ENCODE assay signal across 24 cellular contexts in genomic region chr1:113617438-113618141, GRCh38.
DNase-seq lines count a peak whose midpoint lies in the region; ATAC-seq, FAIRE-seq and TF ChIP-seq lines count a peak whose summit lies in the region.
"Had no signal": no experiment of that assay in that cellular context is flagged by ENCODE, and none has a peak within 500 bp of the region (broad histone marks: within the 10 kb centered on the region; RNA-seq: fewer than 3 reads in every experiment).

No MANE protein-coding gene starts in this region.

- in situ Hi-C loops in ACHN (cut with HindIII; ENCODE audit: low pct_ligation_motif_present, low pct_unique_long_range_greater_than_20kb, low sequenced_read_pairs) (no loop called here), HAP-1 (cut with MboI; ENCODE audit: low sequenced_read_pairs) (no loop called here)

- peak; percentile 58 for FAIRE-seq in kidney (lab: Jason Lieb, UNC)
- FAIRE-seq: endometrium, GM12892 had no signal

- H3K27ac ChIP-seq in kidney (ENCODE audit: low read depth in 2 of 2, low read length in 2 of 2), result no peak overlapping the region
- H3K27ac ChIP-seq: coronary artery, HL-60, neutrophil, suprapubic skin, VCaP had no signal

- H3K4me3 Mint-ChIP-seq in brain, result peak overlapping the region in 1 of 5 experiments; percentile 41
- H3K4me3 Mint-ChIP-seq: activated CD4-positive, alpha-beta memory T cell treated with anti-CD3 and anti-CD28 coated beads for 36 hours had no signal

- peaks cover 0 to 5% (median 0%) of the 10 kb centered on the region in 5 experiments for H3K9me3 Mint-ChIP-seq in brain
- H3K9me3 Mint-ChIP-seq: activated CD4-positive, alpha-beta memory T cell treated with anti-CD3 and anti-CD28 coated beads for 36 hours had no signal

- 0 out of 2 replicates have a peak, but pooled peaks cover 2% of the 10 kb centered on the region for H3K27me3 ChIP-seq in HAP-1 (ENCODE audit: low read depth)
- H3K27me3 ChIP-seq: neutrophil, suprapubic skin had no signal

- DNase-seq in ACHN, result peak; percentile 2
- DNase-seq in HPDE6-E6E7 (ENCODE audit: extremely low spot score), result peak; percentile 5
- no peak for DNase-seq in kidney
- DNase-seq in HAP-1 (ENCODE audit: low spot score in 2 of 2), result no peak
- no peak for DNase-seq in GM19240 (ENCODE audit: insufficient read length, low spot score)
- DNase-seq in NCI-H82 treated with DMSO at 0.1 percent for 48 hours (lab: John Stamatoyannopoulos, UW; ENCODE audit: unreplicated experiment), result no peak
- DNase-seq: activated CD4-positive, alpha-beta memory T cell treated with anti-CD3 and anti-CD28 coated beads for 36 hours; activated naive CD4-positive, alpha-beta T cell; activated T-cell treated with anti-CD3 and anti-CD28 coated beads, Interleukin-2, amount 50 U/mL, for 1 hour; left cardiac atrium; NCI-H2029 treated with DMSO at 0.1 percent for 48 hours; NCI-H510A; retina; stimulated activated CD4-positive, alpha-beta T cell treated with anti-CD3 and anti-CD28 coated beads, Interleukin-12 subunit alpha, Interleukin-12 subunit beta, amount 100 ng/mL, for 4 hours; stimulated activated CD8-positive, alpha-beta memory T cell treated with anti-CD3 and anti-CD28 coated beads, Interleukin-4, amount 100 ng/mL, for 48 hours had no signal

- H3K36me3 Mint-ChIP-seq in brain, result peaks cover 35% of the 10 kb centered on the region

- intact Hi-C loops in kidney (cut with DNase I), result no loop called here

- no peak overlapping the region for H3K9ac ChIP-seq in kidney (ENCODE audit: low read length in 2 of 2)

- H3K27me3 Mint-ChIP-seq in brain, result no peaks in the 10 kb centered on the region
- H3K27me3 Mint-ChIP-seq: activated CD4-positive, alpha-beta memory T cell treated with anti-CD3 and anti-CD28 coated beads for 36 hours had no signal

- H3K9me3 ChIP-seq in kidney (ENCODE audit: control insufficient read depth in 1 of 2, low read length in 2 of 2) (no peaks in the 10 kb centered on the region), HAP-1 (no peaks in the 10 kb centered on the region)
- H3K9me3 ChIP-seq: neutrophil, suprapubic skin had no signal

- peaks cover 29% of the 10 kb centered on the region for H3K4me1 Mint-ChIP-seq in brain

- H3K4me3 ChIP-seq in kidney (ENCODE audit: low read length in 2 of 2) (no peak overlapping the region), HAP-1 (no peak overlapping the region)
- H3K4me3 ChIP-seq: coronary artery, suprapubic skin had no signal

- peak overlapping the region in 3 of 5 experiments; percentile 74 to 84 (median 84) for H3K27ac Mint-ChIP-seq in brain
- H3K27ac Mint-ChIP-seq: activated CD4-positive, alpha-beta memory T cell treated with anti-CD3 and anti-CD28 coated beads for 36 hours had no signal

- H3K36me3 ChIP-seq in kidney (ENCODE audit: control insufficient read depth in 1 of 2, insufficient read depth in 2 of 2, low read length in 2 of 2) (no peaks in the 10 kb centered on the region), HAP-1 (replicated peaks) (no peaks in the 10 kb centered on the region)
- H3K36me3 ChIP-seq: neutrophil had no signal

- TF ChIP-seq CTCF in brain (conservative IDR thresholded peaks at IDR 0.05) (no peak), kidney (IDR thresholded peaks at IDR 0.05; ENCODE audit: borderline replicate concordance, extremely low read depth, insufficient read depth) (no peak)

- H3K4me1 ChIP-seq in kidney (ENCODE audit: control insufficient read depth in 1 of 2, insufficient read depth in 1 of 2, low read depth in 1 of 2, low read length in 2 of 2) (peaks cover 0 to 5% of the 10 kb centered on the region in 2 donors), HAP-1 (peaks cover 23% of the 10 kb centered on the region)
- H3K4me1 ChIP-seq: suprapubic skin had no signal

- no peak for ATAC-seq in HG02852 (IDR thresholded peaks at IDR 0.05; ENCODE audit: unreplicated experiment)
- ATAC-seq: left cardiac atrium had no signal

Comparison
In these comparisons a context has a peak if more than half of its experiments do, and no peak if none do; other contexts are left out.
1. DNase-seq: peak in ACHN (single experiment) and HPDE6-E6E7 (single experiment); none in kidney (single experiment), HAP-1 (0 of 2), GM19240 (single experiment) and NCI-H82 treated with DMSO at 0.1 percent for 48 hours (single experiment).